In genomic region chr1:116376734-116377096, GRCh38 we compare ENCODE assay signal across 8 cellular contexts. TPM values are rescaled to one million over a fixed set of nuclear protein-coding genes. Genes with fewer than 3 reads are reported as not detected.
DNase-seq lines count a peak whose midpoint lies in the region; ATAC-seq, FAIRE-seq and TF ChIP-seq lines count a peak whose summit lies in the region.

No MANE protein-coding gene starts in this region.

- peaks cover 60% of the 10 kb centered on the region for H3K4me1 Mint-ChIP-seq in astrocyte (ENCODE audit: low read depth, unreplicated experiment)

- 18 to 27% methylated on average over 1 of the region's 1 CpG for WGBS in heart right ventricle, 2 donors
- WGBS in lung, 2 donors = 37 to 70% methylated on average over 1 of the region's 1 CpG

- no peaks in the 10 kb centered on the region for H3K36me3 ChIP-seq in heart right ventricle
- H3K36me3 ChIP-seq in astrocyte (ENCODE audit: insufficient read depth, low read length) = no peaks in the 10 kb centered on the region
- H3K36me3 ChIP-seq in lung (ENCODE audit: control insufficient read depth in 2 of 2, insufficient read depth in 2 of 2, low read length in 2 of 2) = no peaks in the 10 kb centered on the region
- no peaks in the 10 kb centered on the region for H3K36me3 ChIP-seq in vagina

- ATAC-seq in heart right ventricle = no peak
- no peak for ATAC-seq in Right ventricle myocardium inferior
- no peak for ATAC-seq in lung (ENCODE audit: insufficient read depth, low FRiP score)

- peak overlapping the region; percentile 97 for H3K4me3 Mint-ChIP-seq in astrocyte (ENCODE audit: unreplicated experiment)

- H3K9ac ChIP-seq in astrocyte (ENCODE audit: low read length) = peak overlapping the region; percentile 89

- intact Hi-C loops in heart right ventricle (cut with DNase I) (loop anchor here in 7 of 10 donors (5.0 kb wide), 6 partner anchors 36 to 224 kb away; partner anchors contain the start of gene CD58 (in 1 of the 7)), Right ventricle myocardium inferior (cut with DNase I) (loop anchor here (2.0 kb wide), 2 partner anchors 38 to 100 kb away; no protein-coding TSS in a partner anchor), vagina (cut with DNase I) (loop anchor here (10.0 kb wide), 1 partner anchor 212 kb away; no protein-coding TSS in a partner anchor)

- DNase-seq in heart right ventricle (no peak), Right ventricle myocardium inferior (ENCODE audit: missing footprints) (no peak), astrocyte (ENCODE audit: low read depth) (no peak), lung (ENCODE audit: low spot score) (no peak), vagina (ENCODE audit: extremely low spot score in 2 of 2) (no peak), DMS114 treated with DMSO at 0.1 percent for 48 hours (lab: John Stamatoyannopoulos, UW; ENCODE audit: unreplicated experiment) (no peak), C1 segment of cervical spinal cord (lab: John Stamatoyannopoulos, UW) (no peak)
- DNase-seq in stimulated activated CD4-positive, alpha-beta T cell treated with anti-CD3 and anti-CD28 coated beads, Interleukin-12 subunit alpha, Interleukin-12 subunit beta, amount 100 ng/mL, for 4 hours = no peak

- H3K4me1 ChIP-seq in heart right ventricle (peaks cover 28 to 87% (median 80%) of the 10 kb centered on the region in 9 donors), astrocyte (ENCODE audit: insufficient read depth, low read length) (peaks cover 58% of the 10 kb centered on the region), lung (ENCODE audit: control insufficient read depth in 2 of 2, insufficient read depth in 2 of 2, low read length in 2 of 2) (peaks cover 12 to 27% of the 10 kb centered on the region in 2 donors), vagina (peaks cover 80% of the 10 kb centered on the region)

- H3K27ac Mint-ChIP-seq in astrocyte (ENCODE audit: unreplicated experiment) = peak overlapping the region; percentile 85

- H3K4me3 ChIP-seq in heart right ventricle = peak overlapping the region in 7 of 10 donors; percentile 75 to 90 (median 85)
- peak overlapping the region; percentile 20 for H3K4me3 ChIP-seq in astrocyte (ENCODE audit: insufficient read depth, low read depth, low read length)
- no peak overlapping the region for H3K4me3 ChIP-seq in lung
- peak overlapping the region; percentile 92 to 98 for H3K4me3 ChIP-seq in vagina

- H3K4me2 ChIP-seq in astrocyte (ENCODE audit: low read length) = peak overlapping the region; percentile 96

- H3K27me3 Mint-ChIP-seq in astrocyte (ENCODE audit: low read depth, unreplicated experiment) = no peaks in the 10 kb centered on the region

- H3K27ac ChIP-seq in heart right ventricle (peak overlapping the region; percentile 91 to 98 (median 97)), astrocyte (ENCODE audit: low read depth, low read length) (peak overlapping the region; percentile 92), lung (ENCODE audit: low read depth in 1 of 2, low read length in 1 of 2) (peak overlapping the region; percentile 91 to 100), vagina (peak overlapping the region; percentile 97)

- H3K9me3 Mint-ChIP-seq in astrocyte (ENCODE audit: unreplicated experiment) = no peaks in the 10 kb centered on the region

- no peaks in the 10 kb centered on the region for H3K36me3 Mint-ChIP-seq in astrocyte (ENCODE audit: low read depth, unreplicated experiment)

- H3K9me3 ChIP-seq in heart right ventricle = no peaks in the 10 kb centered on the region
- H3K9me3 ChIP-seq in astrocyte (ENCODE audit: insufficient read depth, low read depth, low read length) = no peaks in the 10 kb centered on the region
- H3K9me3 ChIP-seq in lung (ENCODE audit: control insufficient read depth in 2 of 2, insufficient read depth in 1 of 2, low read length in 1 of 2) = no peaks in the 10 kb centered on the region
- no peaks in the 10 kb centered on the region for H3K9me3 ChIP-seq in vagina

- H2AFZ ChIP-seq in astrocyte (ENCODE audit: low read depth, low read length) = no peak overlapping the region

- no peaks in the 10 kb centered on the region for H3K27me3 ChIP-seq in heart right ventricle
- no peaks in the 10 kb centered on the region for H3K27me3 ChIP-seq in astrocyte (ENCODE audit: insufficient read depth, low read length)
- H3K27me3 ChIP-seq in lung (ENCODE audit: control insufficient read depth, insufficient read depth) = no peaks in the 10 kb centered on the region
- no peaks in the 10 kb centered on the region for H3K27me3 ChIP-seq in vagina

- TF ChIP-seq CTCF in heart right ventricle (IDR thresholded peaks at IDR 0.05) = no peak
- TF ChIP-seq CTCF in astrocyte (IDR thresholded peaks at IDR 0.05; ENCODE audit: insufficient read depth, low read depth, low read length) = no peak
- TF ChIP-seq CTCF in lung (IDR thresholded peaks at IDR 0.05; ENCODE audit: control extremely low read depth, extremely low read depth) = no peak
- TF ChIP-seq CTCF in vagina (IDR thresholded peaks at IDR 0.05) = no peak

- peaks cover 77% of the 10 kb centered on the region for H3K79me2 ChIP-seq in astrocyte (ENCODE audit: insufficient read depth, low read length)

- no peak for TF ChIP-seq POLR2A in vagina (IDR thresholded peaks at IDR 0.05)

- peaks cover 66% of the 10 kb centered on the region for H4K20me1 ChIP-seq in astrocyte (ENCODE audit: insufficient read depth, low read length)

- no peak for FAIRE-seq in astrocyte (lab: Jason Lieb, UNC)

RNA-seq across cellular contexts. Expression of gene ATP1A1, which starts 3.7 kb away (rescaled TPM):
- 100 to 1,000 TPM; 153 to 403 (median 203) TPM for total RNA-seq in heart right ventricle
- 100 to 1,000 TPM in 1 of 2 donors, 10 to 100 TPM in 1; 73.6 to 624 TPM for polyA plus RNA-seq in heart right ventricle
- total RNA-seq in Right ventricle myocardium inferior = 298 TPM
- total RNA-seq in astrocyte = 317 and 328 TPM in 2 replicates
- total RNA-seq in lung = 100 to 1,000 TPM; 561 to 715 TPM
- 100 to 1,000 TPM; 320 to 663 TPM for polyA plus RNA-seq in lung
- 358 TPM for total RNA-seq in vagina
